ENCODE assay signal across 8 cellular contexts in genomic region chr9:36191696-36192095, GRCh38. TPM values are rescaled to one million over a fixed set of nuclear protein-coding genes. Genes with fewer than 3 reads are reported as not detected.
DNase-seq lines count a peak whose midpoint lies in the region; ATAC-seq and TF ChIP-seq lines count a peak whose summit lies in the region.

No MANE protein-coding gene starts in this region.

- peaks cover 4% of the 10 kb centered on the region for H3K36me3 ChIP-seq in CD4-positive, CD25-positive, alpha-beta regulatory T cell (ENCODE audit: control insufficient read depth, insufficient read depth, low read length)
- H3K36me3 ChIP-seq in MM.1S (replicated peaks; ENCODE audit: insufficient read depth, low read length) = 0 out of 2 replicates have a peak, but pooled peaks cover 1% of the 10 kb centered on the region

- H3K36me3 Mint-ChIP-seq in CD4-positive, CD25-positive, alpha-beta regulatory T cell = peaks cover 10% of the 10 kb centered on the region
- H3K36me3 Mint-ChIP-seq in nephron progenitor cell (ENCODE audit: low read depth) = peaks cover 24% of the 10 kb centered on the region

- no peak for ATAC-seq in CD4-positive, CD25-positive, alpha-beta regulatory T cell (ENCODE audit: low read depth in 2 of 2)
- ATAC-seq in HG03520 (IDR thresholded peaks at IDR 0.05; ENCODE audit: unreplicated experiment) = no peak

- H3K4me3 ChIP-seq in CD4-positive, CD25-positive, alpha-beta regulatory T cell (ENCODE audit: low read depth, low read length) = peak overlapping the region; percentile 93
- peak overlapping the region; percentile 95 for H3K4me3 ChIP-seq in MM.1S (ENCODE audit: low read length)

- no peaks in the 10 kb centered on the region for H3K9me2 ChIP-seq in MM.1S (replicated peaks; ENCODE audit: insufficient read depth, low read length)

- peaks cover 15% of the 10 kb centered on the region for H3K27me3 Mint-ChIP-seq in CD4-positive, CD25-positive, alpha-beta regulatory T cell
- H3K27me3 Mint-ChIP-seq in nephron progenitor cell (ENCODE audit: low read depth, poor library complexity) = peaks cover 7% of the 10 kb centered on the region

- H2AFZ ChIP-seq in MM.1S (ENCODE audit: low read length) = no peak overlapping the region; the same call in 1 of the 2 replicates

- H3K27ac Mint-ChIP-seq in CD4-positive, CD25-positive, alpha-beta regulatory T cell = peak overlapping the region; percentile 88 to 95 (median 90)
- H3K27ac Mint-ChIP-seq in nephron progenitor cell = peak overlapping the region; percentile 90

- peaks cover 47% of the 10 kb centered on the region for H3K4me1 ChIP-seq in CD4-positive, CD25-positive, alpha-beta regulatory T cell (ENCODE audit: control insufficient read depth, insufficient read depth, low read length, poor library complexity, severe bottlenecking)
- peaks cover 31% of the 10 kb centered on the region for H3K4me1 ChIP-seq in MM.1S (ENCODE audit: low read length)

- TF ChIP-seq CTCF in MM.1S (IDR thresholded peaks at IDR 0.05; ENCODE audit: low read length) = no peak
- no peak for TF ChIP-seq CTCF in nephron progenitor cell (IDR thresholded peaks at IDR 0.05)

- DNase-seq in CD4-positive, CD25-positive, alpha-beta regulatory T cell = no peak
- no peak for DNase-seq in MM.1S
- DNase-seq in dermis blood vessel endothelial cell = peak; percentile 26
- DNase-seq in nephron progenitor cell = peak; percentile 33
- no peak for DNase-seq in AG20443 (ENCODE audit: low spot score)
- no peak for DNase-seq in dedifferentiated amniotic fluid mesenchymal stem cell (ENCODE audit: extremely low spot score)
- DNase-seq in stimulated activated CD4-positive, alpha-beta T cell treated with anti-CD3 and anti-CD28 coated beads, Interleukin-4, amount 100 ng/mL, for 4 hours = no peak

- peak overlapping the region; percentile 95 to 98 (median 96) for H3K4me3 Mint-ChIP-seq in CD4-positive, CD25-positive, alpha-beta regulatory T cell
- peak overlapping the region; percentile 92 for H3K4me3 Mint-ChIP-seq in nephron progenitor cell

- H3K4me1 Mint-ChIP-seq in CD4-positive, CD25-positive, alpha-beta regulatory T cell = peaks cover 21 to 59% (median 51%) of the 10 kb centered on the region in 4 donors
- peaks cover 66% of the 10 kb centered on the region for H3K4me1 Mint-ChIP-seq in nephron progenitor cell

- H3K9me3 ChIP-seq in CD4-positive, CD25-positive, alpha-beta regulatory T cell (ENCODE audit: control insufficient read depth in 2 of 2, low read length in 2 of 2) = no peaks in the 10 kb centered on the region
- no peaks in the 10 kb centered on the region for H3K9me3 ChIP-seq in MM.1S (replicated peaks; ENCODE audit: insufficient read depth, low read length)

- peaks cover 32% of the 10 kb centered on the region for H4K20me1 ChIP-seq in MM.1S (ENCODE audit: insufficient read depth, low read length)

- no peaks in the 10 kb centered on the region for H3K9me3 Mint-ChIP-seq in CD4-positive, CD25-positive, alpha-beta regulatory T cell
- no peaks in the 10 kb centered on the region for H3K9me3 Mint-ChIP-seq in nephron progenitor cell

- peak overlapping the region; percentile 91 for H3K27ac ChIP-seq in CD4-positive, CD25-positive, alpha-beta regulatory T cell (ENCODE audit: insufficient read depth, low read length, poor library complexity, severe bottlenecking)
- H3K27ac ChIP-seq in MM.1S (ENCODE audit: low read length) = peak overlapping the region; percentile 64; the same call in 1 of the 2 replicates

- peaks cover 57% of the 10 kb centered on the region for H3K79me2 ChIP-seq in MM.1S (ENCODE audit: low read length)

- H3F3A ChIP-seq in MM.1S (ENCODE audit: insufficient read depth, low read length) = no peaks in the 10 kb centered on the region

- no peaks in the 10 kb centered on the region for H3K27me3 ChIP-seq in CD4-positive, CD25-positive, alpha-beta regulatory T cell (ENCODE audit: control insufficient read depth, insufficient read depth, low read length)
- H3K27me3 ChIP-seq in MM.1S (replicated peaks; ENCODE audit: insufficient read depth, low read length) = no peaks in the 10 kb centered on the region

- H3K9ac ChIP-seq in MM.1S (ENCODE audit: low read length) = peak overlapping the region; percentile 89

- H3K4me2 ChIP-seq in MM.1S (ENCODE audit: low read depth, low read length) = peak overlapping the region; percentile 73

RNA-seq across cellular contexts. Expression of gene CLTA, which starts 1.0 kb away (rescaled TPM):
- total RNA-seq in CD4-positive, CD25-positive, alpha-beta regulatory T cell = 46.7 TPM
- polyA plus RNA-seq in CD4-positive, CD25-positive, alpha-beta regulatory T cell = 100 to 1,000 TPM; 152 to 175 (median 168) TPM
- 338 and 359 TPM in 2 replicates for total RNA-seq in dermis blood vessel endothelial cell

RNA-seq across cellular contexts. Expression of gene CCIN, which starts 22.5 kb away (rescaled TPM):
- total RNA-seq in CD4-positive, CD25-positive, alpha-beta regulatory T cell = 1.4 TPM
- under 1 TPM in 1 of 4 donors, not detected in 3; 0.38 TPM for polyA plus RNA-seq in CD4-positive, CD25-positive, alpha-beta regulatory T cell
- under 0.01 and 0.19 TPM in 2 replicates for total RNA-seq in dermis blood vessel endothelial cell

RNA-seq across cellular contexts. Expression of gene GLIPR2, which starts 55.2 kb away (rescaled TPM):
- 55.7 TPM for total RNA-seq in CD4-positive, CD25-positive, alpha-beta regulatory T cell
- polyA plus RNA-seq in CD4-positive, CD25-positive, alpha-beta regulatory T cell = 100 to 1,000 TPM; 106 to 175 (median 139) TPM
- 32.4 and 45.6 TPM in 2 replicates for total RNA-seq in dermis blood vessel endothelial cell

Comparison
In these comparisons a context has a peak if more than half of its experiments do, and no peak if none do; other contexts are left out.
1. DNase-seq: peak in dermis blood vessel endothelial cell (single experiment) and nephron progenitor cell (single experiment); none in CD4-positive, CD25-positive, alpha-beta regulatory T cell (0 of 3), MM.1S (single experiment), AG20443 (single experiment), dedifferentiated amniotic fluid mesenchymal stem cell (single experiment) and stimulated activated CD4-positive, alpha-beta T cell treated with anti-CD3 and anti-CD28 coated beads, Interleukin-4, amount 100 ng/mL, for 4 hours (0 of 2).